Comparison of ENCODE assay signal across 15 cellular contexts in the genomic region with DNA sequence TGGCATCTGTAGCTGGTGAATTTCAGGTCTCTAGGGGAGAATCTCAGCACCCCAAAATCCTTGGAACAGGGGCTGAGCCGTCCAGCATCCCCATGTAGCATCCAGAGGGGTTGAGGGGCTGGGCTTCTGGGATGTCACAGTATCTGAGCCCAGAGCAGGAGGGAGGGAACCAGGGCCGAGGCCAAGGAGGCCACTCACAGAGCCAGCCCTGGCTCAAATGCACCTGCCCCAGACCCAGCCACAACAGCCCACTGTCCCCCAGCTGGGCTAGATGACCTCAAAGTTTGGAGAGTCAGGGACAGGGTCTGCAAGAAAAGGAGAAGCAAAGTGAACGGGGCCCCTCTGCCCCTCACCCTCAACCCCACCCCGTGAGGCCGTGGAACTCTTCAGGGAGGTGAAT. TPM values are rescaled to one million over a fixed set of nuclear protein-coding genes. Genes with fewer than 3 reads are reported as not detected.
DNase-seq lines count a peak whose midpoint lies in the region; ATAC-seq and TF ChIP-seq lines count a peak whose summit lies in the region.
"Had no signal": no experiment of that assay in that cellular context is flagged by ENCODE, and none has a peak within 500 bp of the region (broad histone marks: within the 10 kb centered on the region; RNA-seq: fewer than 3 reads in every experiment).

No MANE protein-coding gene starts in this region.

- H3K27me3 ChIP-seq in left ventricle myocardium inferior (ENCODE audit: low read depth) (no peaks in the 10 kb centered on the region), upper lobe of right lung (no peaks in the 10 kb centered on the region)
- H3K27me3 ChIP-seq: ovary had no signal

- H3K36me3 ChIP-seq in left ventricle myocardium inferior: peaks cover 57% of the 10 kb centered on the region
- no peaks in the 10 kb centered on the region for H3K36me3 ChIP-seq in mucosa of descending colon (ENCODE audit: low read depth)
- H3K36me3 ChIP-seq in upper lobe of right lung: peaks cover 40% of the 10 kb centered on the region
- H3K36me3 ChIP-seq: ovary had no signal

- H3K27ac Mint-ChIP-seq in activated naive CD8-positive, alpha-beta T cell: peak overlapping the region; percentile 98

- H3K27me3 Mint-ChIP-seq in activated naive CD8-positive, alpha-beta T cell: no peaks in the 10 kb centered on the region

- H3K4me1 Mint-ChIP-seq in activated naive CD8-positive, alpha-beta T cell (ENCODE audit: low read depth): peaks cover 96% of the 10 kb centered on the region

- H3K27ac ChIP-seq in left ventricle myocardium inferior (replicated peaks) (peak overlapping the region; percentile 87), upper lobe of right lung (peak overlapping the region; percentile 88)
- H3K27ac ChIP-seq: ovary had no signal

- no peak overlapping the region for H3K4me3 ChIP-seq in left ventricle myocardium inferior
- no peak overlapping the region for H3K4me3 ChIP-seq in mucosa of descending colon
- H3K4me3 ChIP-seq in upper lobe of right lung: no peak overlapping the region
- H3K4me3 ChIP-seq: ovary had no signal

- DNase-seq in left ventricle myocardium inferior: no peak
- no peak for DNase-seq in cardiac septum (ENCODE audit: low spot score)
- peak in 2 of 3 donors; percentile 35 to 52 for DNase-seq in mucosa of descending colon
- no peak for DNase-seq in upper lobe of right lung
- DNase-seq in SIG-M5 treated with dmso at 0.1 percent for 504 hours (lab: John Stamatoyannopoulos, UW; ENCODE audit: unreplicated experiment): no peak
- DNase-seq in NOMO-1 treated with dmso at 0.1 percent for 144 hours (lab: John Stamatoyannopoulos, UW; ENCODE audit: unreplicated experiment): no peak
- no peak for DNase-seq in erythroblast (lab: John Stamatoyannopoulos, UW)
- DNase-seq: anterior cingulate cortex, NCI-H187 treated with DMSO at 0.1 percent for 48 hours, NCI-H69, RPMI8226, T-helper 9 cell had no signal

- H3K9me3 ChIP-seq in left ventricle myocardium inferior (replicated peaks): no peaks in the 10 kb centered on the region
- no peaks in the 10 kb centered on the region for H3K9me3 ChIP-seq in mucosa of descending colon
- H3K9me3 ChIP-seq in upper lobe of right lung: no peaks in the 10 kb centered on the region
- H3K9me3 ChIP-seq: ovary had no signal

- H3K4me3 Mint-ChIP-seq in activated naive CD8-positive, alpha-beta T cell: peak overlapping the region; percentile 32

- intact Hi-C loops in left ventricle myocardium inferior (cut with micrococcal nuclease) (no loop called here), cardiac septum (cut with DNase I) (no loop called here), mucosa of descending colon (cut with DNase I, micrococcal nuclease) (no loop called here), upper lobe of right lung (cut with DNase I) (no loop called here)

- TF ChIP-seq POLR2A in erythroblast (IDR thresholded peaks at IDR 0.05; ENCODE audit: low read length): no peak

- TF ChIP-seq CTCF in left ventricle myocardium inferior (IDR thresholded peaks at IDR 0.05; ENCODE audit: borderline replicate concordance) (no peak), mucosa of descending colon (IDR thresholded peaks at IDR 0.05) (no peak), upper lobe of right lung (IDR thresholded peaks at IDR 0.05) (no peak)

- H3K4me1 ChIP-seq in left ventricle myocardium inferior (peaks cover 97% of the 10 kb centered on the region), mucosa of descending colon (ENCODE audit: low read depth) (peaks cover 60% of the 10 kb centered on the region), upper lobe of right lung (peaks cover 91% of the 10 kb centered on the region)

- no peak for ATAC-seq in mucosa of descending colon
- no peak for ATAC-seq in upper lobe of right lung

- peaks cover 15% of the 10 kb centered on the region for H3K36me3 Mint-ChIP-seq in activated naive CD8-positive, alpha-beta T cell

- no peaks in the 10 kb centered on the region for H3K9me3 Mint-ChIP-seq in activated naive CD8-positive, alpha-beta T cell (ENCODE audit: low read depth)

RNA-seq across cellular contexts. Expression of a gene that starts 22.3 kb away (rescaled TPM):
- total RNA-seq in left ventricle myocardium inferior: 104 TPM
- 63.0 TPM for total RNA-seq in cardiac septum
- 10 to 100 TPM; 48.1 to 71.0 (median 60.7) TPM for total RNA-seq in mucosa of descending colon
- 128 TPM for total RNA-seq in upper lobe of right lung

RNA-seq across cellular contexts. Expression of a gene that starts 31.4 kb away (rescaled TPM):
- total RNA-seq in left ventricle myocardium inferior (0.05 TPM), cardiac septum (not detected), mucosa of descending colon (under 1 TPM in 1 of 3 donors, not detected in 2; 0.10 TPM), upper lobe of right lung (0.52 TPM)
- total RNA-seq: dermis microvascular lymphatic vessel endothelial cell had no signal

Comparison
In these comparisons a context has a peak if more than half of its experiments do, and no peak if none do; other contexts are left out.
1. DNase-seq: peak in mucosa of descending colon (2 of 3); none in left ventricle myocardium inferior (single experiment), cardiac septum (single experiment), upper lobe of right lung (single experiment), SIG-M5 treated with dmso at 0.1 percent for 504 hours (single experiment), NOMO-1 treated with dmso at 0.1 percent for 144 hours (single experiment) and erythroblast (0 of 2).